9 cellular contexts compared by ENCODE assay signal in genomic region chr17:69609495-69610315, GRCh38.
A peak's percentile ranks its signal among the peaks of the same experiment; 100 is the strongest.
DNase-seq lines count a peak whose midpoint lies in the region; ATAC-seq and TF ChIP-seq lines count a peak whose summit lies in the region.
"Had no signal": no experiment of that assay in that cellular context is flagged by ENCODE, and none has a peak within 500 bp of the region (broad histone marks: within the 10 kb centered on the region; RNA-seq: fewer than 3 reads in every experiment).

No MANE protein-coding gene starts in this region.

- H3K36me3 Mint-ChIP-seq in nephron progenitor cell (ENCODE audit: low read depth) = no peaks in the 10 kb centered on the region

- POLR2A ChIA-PET in GM10248 (lab: Yijun Ruan, JAX) = no interaction called here

- DNase-seq in GM10248 (ENCODE audit: extremely low spot score) = no peak
- DNase-seq in NCI-H69 (lab: John Stamatoyannopoulos, UW) = peak; percentile 34
- no peak for DNase-seq in dorsolateral prefrontal cortex
- peak; percentile 8 for DNase-seq in nephron progenitor cell
- no peak for DNase-seq in GOT3 (lab: John Stamatoyannopoulos, UW)
- DNase-seq in activated CD4-positive, alpha-beta T cell treated with anti-CD3 and anti-CD28 coated beads, Interleukin-2, amount 50 U/mL, for 48 hours = no peak

- peaks cover 11% of the 10 kb centered on the region for H3K9me3 Mint-ChIP-seq in nephron progenitor cell

- no peak for ATAC-seq in HG03571 (IDR thresholded peaks at IDR 0.05; ENCODE audit: unreplicated experiment)
- no peak for ATAC-seq in GM21515 (IDR thresholded peaks at IDR 0.05; ENCODE audit: unreplicated experiment)

- H3K27me3 ChIP-seq in dorsolateral prefrontal cortex = no peaks in the 10 kb centered on the region

- peak overlapping the region in 14 of 59 donors; percentile 4 to 72 (median 28) for H3K27ac ChIP-seq in dorsolateral prefrontal cortex

- intact Hi-C loops in dorsolateral prefrontal cortex (cut with DNase I) = loop anchor here in 1 of 2 donors (5.0 kb wide), 2 partner anchors 37 to 533 kb away; no protein-coding TSS in a partner anchor

- peaks cover 32% of the 10 kb centered on the region for H3K4me1 Mint-ChIP-seq in nephron progenitor cell

- CTCF ChIA-PET in GM10248 (lab: Yijun Ruan, JAX) = interaction anchor here (0.7 to 4.9 kb wide), 18 partner anchors 9 to 943 kb away, joined by 3 to 53 read pairs (median 3); no protein-coding TSS in a partner anchor

- no peak overlapping the region for H3K4me3 ChIP-seq in dorsolateral prefrontal cortex
- H3K4me3 ChIP-seq: skin epidermis had no signal

- peak; percentile 43 for TF ChIP-seq CTCF in GM10248 (IDR thresholded peaks at IDR 0.05; ENCODE audit: control extremely low read depth, extremely low read depth, low read depth, missing control alignments)
- peak in 49 of 56 donors; percentile 11 to 65 (median 45) for TF ChIP-seq CTCF in dorsolateral prefrontal cortex (IDR thresholded peaks at IDR 0.05 in 54 of 56, conservative IDR thresholded peaks at IDR 0.05 in 2 of 56; ENCODE audit: low read depth in 1 of 56, partially characterized antibody in 56 of 56)
- TF ChIP-seq CTCF in nephron progenitor cell (IDR thresholded peaks at IDR 0.05) = peak; percentile 51

- H3K4me3 Mint-ChIP-seq in nephron progenitor cell = no peak overlapping the region

- H3K27ac Mint-ChIP-seq in nephron progenitor cell = no peak overlapping the region

- peaks cover 6% of the 10 kb centered on the region for H3K27me3 Mint-ChIP-seq in nephron progenitor cell (ENCODE audit: low read depth, poor library complexity)

Comparison
In these comparisons a context has a peak if more than half of its experiments do, and no peak if none do; other contexts are left out.
1. DNase-seq: peak in NCI-H69 (single experiment) and nephron progenitor cell (single experiment); none in GM10248 (single experiment), dorsolateral prefrontal cortex (0 of 10), GOT3 (single experiment) and activated CD4-positive, alpha-beta T cell treated with anti-CD3 and anti-CD28 coated beads, Interleukin-2, amount 50 U/mL, for 48 hours (0 of 2).
2. Peak in every context shown above with its lines, with median percentiles within 50 percentile points of each other: CTCF ChIP-seq.